ENCODE assay signal across 16 cellular contexts in the genomic region with DNA sequence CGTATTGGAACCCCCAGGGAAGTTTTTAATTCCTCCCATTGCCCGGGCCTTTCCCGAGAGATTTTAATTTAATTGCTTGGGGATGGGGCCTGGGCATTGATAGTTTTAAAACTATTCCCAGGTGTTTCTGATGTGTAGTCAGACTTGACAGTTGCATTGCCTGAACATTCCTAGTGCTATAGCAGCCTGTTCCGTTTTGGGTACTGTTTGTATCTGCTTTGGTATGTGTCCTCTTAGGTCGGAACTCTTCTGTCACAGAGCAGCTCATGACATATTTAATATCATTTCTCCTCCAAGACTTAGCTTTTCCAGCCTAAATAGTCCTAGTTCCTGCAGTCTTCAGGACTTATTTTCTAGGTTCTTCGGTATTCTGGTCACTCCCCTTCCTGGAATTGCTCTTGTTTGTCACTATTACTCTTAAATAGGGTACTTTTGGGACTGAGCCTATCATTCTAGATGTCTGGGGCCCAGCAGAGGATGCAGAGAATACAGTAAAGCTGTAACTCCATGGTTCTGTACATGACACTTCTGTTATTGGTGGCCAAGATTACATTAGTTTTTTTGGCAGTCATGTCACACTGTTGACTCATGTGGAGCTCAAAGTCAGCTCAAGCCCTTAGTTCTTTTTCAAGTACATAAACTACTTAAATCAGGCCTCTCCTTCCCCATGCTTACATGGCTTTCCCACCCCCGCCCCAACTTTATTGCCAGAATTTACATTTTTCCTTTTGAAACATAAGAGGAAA.
A peak's percentile ranks its signal among the peaks of the same experiment; 100 is the strongest.
DNase-seq lines count a peak whose midpoint lies in the region; ATAC-seq and TF ChIP-seq lines count a peak whose summit lies in the region.
"Had no signal": no experiment of that assay in that cellular context is flagged by ENCODE, and none has a peak within 500 bp of the region (broad histone marks: within the 10 kb centered on the region; RNA-seq: fewer than 3 reads in every experiment).

No MANE protein-coding gene starts in this region.

- no peak overlapping the region for H3K4me3 ChIP-seq in breast epithelium
- H3K4me3 ChIP-seq: cardiac muscle cell, uterus had no signal

- H3K9me3 Mint-ChIP-seq in MCF 10A (ENCODE audit: unreplicated experiment): no peaks in the 10 kb centered on the region
- H3K9me3 Mint-ChIP-seq in stimulated activated naive B cell treated with anti-CD40 and anti-IgM and Interleukin-4, amounts not matched to agents 10 μg/mL and 1 μg/mL and 100 μg/mL, for 72 hours: peaks cover 6 to 14% of the 10 kb centered on the region in 2 donors
- peaks cover 3% of the 10 kb centered on the region for H3K9me3 Mint-ChIP-seq in natural killer cell treated with Interleukin-12 subunit alpha and Interleukin-12 subunit beta and Interleukin-15 and Interleukin-18, amount 100 ng/mL, for 72 hours

- no peak overlapping the region for H3K4me3 Mint-ChIP-seq in MCF 10A (ENCODE audit: unreplicated experiment)
- no peak overlapping the region for H3K4me3 Mint-ChIP-seq in stimulated activated naive B cell treated with anti-CD40 and anti-IgM and Interleukin-4, amounts not matched to agents 10 μg/mL and 1 μg/mL and 100 μg/mL, for 72 hours
- no peak overlapping the region for H3K4me3 Mint-ChIP-seq in natural killer cell treated with Interleukin-12 subunit alpha and Interleukin-12 subunit beta and Interleukin-15 and Interleukin-18, amount 100 ng/mL, for 72 hours
- H3K4me3 Mint-ChIP-seq: activated T-cell treated with anti-CD3 and anti-CD28 coated beads, Interleukin-2, amount 50 U/mL, for 24 hours had no signal

- H3K36me3 ChIP-seq in breast epithelium: no peaks in the 10 kb centered on the region
- H3K36me3 ChIP-seq: cardiac muscle cell, uterus had no signal

- BruUV-seq in MCF 10A (replicated peaks; lab: Mats Ljungman, UMichigan): no TSS peak

- no peak for TF ChIP-seq POLR2A in breast epithelium (IDR thresholded peaks at IDR 0.05)

- CTCF ChIA-PET in MCF 10A (lab: Yijun Ruan, JAX): interaction anchor here (0.6 to 1.3 kb wide), 2 partner anchors 41 to 49 kb away, joined by 3 to 6 read pairs; no protein-coding TSS in a partner anchor

- H3K27me3 Mint-ChIP-seq in MCF 10A (ENCODE audit: insufficient read depth, unreplicated experiment): no peaks in the 10 kb centered on the region
- no peaks in the 10 kb centered on the region for H3K27me3 Mint-ChIP-seq in stimulated activated naive B cell treated with anti-CD40 and anti-IgM and Interleukin-4, amounts not matched to agents 10 μg/mL and 1 μg/mL and 100 μg/mL, for 72 hours
- no peaks in the 10 kb centered on the region for H3K27me3 Mint-ChIP-seq in natural killer cell treated with Interleukin-12 subunit alpha and Interleukin-12 subunit beta and Interleukin-15 and Interleukin-18, amount 100 ng/mL, for 72 hours
- H3K27me3 Mint-ChIP-seq: activated T-cell treated with anti-CD3 and anti-CD28 coated beads, Interleukin-2, amount 50 U/mL, for 24 hours had no signal

- no peaks in the 10 kb centered on the region for H3K27me3 ChIP-seq in breast epithelium
- H3K27me3 ChIP-seq: cardiac muscle cell, uterus had no signal

- ATAC-seq in left ventricle myocardium superior: peak; percentile 87
- ATAC-seq in stimulated activated naive B cell treated with anti-CD40 and anti-IgM and Interleukin-4, amounts not matched to agents 10 μg/mL and 1 μg/mL and 100 μg/mL, for 72 hours (replicated peaks): no peak
- no peak for ATAC-seq in natural killer cell treated with Interleukin-12 subunit alpha and Interleukin-12 subunit beta and Interleukin-15 and Interleukin-18, amount 100 ng/mL, for 72 hours

- intact Hi-C loops in MCF 10A (cut with micrococcal nuclease): no loop called here
- intact Hi-C loops in breast epithelium (cut with DNase I; ENCODE audit: low total_unique reads): no loop called here
- intact Hi-C loops in left ventricle myocardium superior (cut with micrococcal nuclease): no loop called here

- H3K27ac ChIP-seq in breast epithelium: no peak overlapping the region
- H3K27ac ChIP-seq: uterus had no signal

- peaks cover 15% of the 10 kb centered on the region for H3K4me1 Mint-ChIP-seq in MCF 10A (ENCODE audit: insufficient read depth, unreplicated experiment)
- peaks cover 10 to 48% of the 10 kb centered on the region in 2 donors for H3K4me1 Mint-ChIP-seq in stimulated activated naive B cell treated with anti-CD40 and anti-IgM and Interleukin-4, amounts not matched to agents 10 μg/mL and 1 μg/mL and 100 μg/mL, for 72 hours
- H3K4me1 Mint-ChIP-seq in natural killer cell treated with Interleukin-12 subunit alpha and Interleukin-12 subunit beta and Interleukin-15 and Interleukin-18, amount 100 ng/mL, for 72 hours (ENCODE audit: low read depth in 2 of 2): peaks cover 26 to 31% of the 10 kb centered on the region in 2 donors

- POLR2A ChIA-PET in MCF 10A (lab: Yijun Ruan, JAX): interaction anchor here (1.0 kb wide), 1 partner anchor 20 kb away, joined by 4 read pairs; no protein-coding TSS in a partner anchor

- H3K4me1 ChIP-seq in breast epithelium: no peaks in the 10 kb centered on the region
- H3K4me1 ChIP-seq: uterus had no signal

- peaks cover 6% of the 10 kb centered on the region for H3K36me3 Mint-ChIP-seq in MCF 10A (ENCODE audit: insufficient read depth, unreplicated experiment)
- peaks cover 40 to 42% of the 10 kb centered on the region in 2 donors for H3K36me3 Mint-ChIP-seq in stimulated activated naive B cell treated with anti-CD40 and anti-IgM and Interleukin-4, amounts not matched to agents 10 μg/mL and 1 μg/mL and 100 μg/mL, for 72 hours
- peaks cover 5% of the 10 kb centered on the region for H3K36me3 Mint-ChIP-seq in natural killer cell treated with Interleukin-12 subunit alpha and Interleukin-12 subunit beta and Interleukin-15 and Interleukin-18, amount 100 ng/mL, for 72 hours

- DNase-seq in MCF 10A (ENCODE audit: unreplicated experiment): peak; percentile 39
- no peak for DNase-seq in breast epithelium (ENCODE audit: low spot score in 2 of 2)
- peak; percentile 57 for DNase-seq in astrocyte of the hippocampus (ENCODE audit: low read depth, low spot score)
- DNase-seq in left ventricle myocardium superior: no peak
- DNase-seq in stimulated activated naive B cell treated with anti-CD40 and anti-IgM and Interleukin-4, amounts not matched to agents 10 μg/mL and 1 μg/mL and 100 μg/mL, for 72 hours: no peak
- no peak for DNase-seq in NCI-H524 (lab: John Stamatoyannopoulos, UW)
- DNase-seq in natural killer cell treated with Interleukin-12 subunit alpha and Interleukin-12 subunit beta and Interleukin-15 and Interleukin-18, amount 100 ng/mL, for 72 hours (ENCODE audit: low spot score): no peak
- no peak for DNase-seq in SW480 (ENCODE audit: low spot score)
- DNase-seq: activated CD4-positive, alpha-beta T cell treated with anti-CD3 and anti-CD28 coated beads for 1 hour; activated T-cell treated with anti-CD3 and anti-CD28 coated beads, Interleukin-2, amount 50 U/mL, for 24 hours; DMS153; mammary epithelial cell; NCI-H2081; occipital lobe; uterus had no signal

- no peak for TF ChIP-seq CTCF in MCF 10A (IDR thresholded peaks at IDR 0.05; ENCODE audit: unreplicated experiment)
- no peak for TF ChIP-seq CTCF in breast epithelium (IDR thresholded peaks at IDR 0.05)

- no peaks in the 10 kb centered on the region for H3K9me3 ChIP-seq in breast epithelium
- H3K9me3 ChIP-seq: uterus had no signal

- H3K27ac Mint-ChIP-seq in MCF 10A (ENCODE audit: low read depth, unreplicated experiment): peak overlapping the region; percentile 65
- H3K27ac Mint-ChIP-seq in stimulated activated naive B cell treated with anti-CD40 and anti-IgM and Interleukin-4, amounts not matched to agents 10 μg/mL and 1 μg/mL and 100 μg/mL, for 72 hours: peak overlapping the region; percentile 20
- no peak overlapping the region for H3K27ac Mint-ChIP-seq in natural killer cell treated with Interleukin-12 subunit alpha and Interleukin-12 subunit beta and Interleukin-15 and Interleukin-18, amount 100 ng/mL, for 72 hours
- H3K27ac Mint-ChIP-seq: activated T-cell treated with anti-CD3 and anti-CD28 coated beads, Interleukin-2, amount 50 U/mL, for 24 hours had no signal

Comparison
In these comparisons a context has a peak if more than half of its experiments do, and no peak if none do; other contexts are left out.
1. DNase-seq: peak in MCF 10A (single experiment) and astrocyte of the hippocampus (single experiment); none in breast epithelium (0 of 2), left ventricle myocardium superior (single experiment), stimulated activated naive B cell treated with anti-CD40 and anti-IgM and Interleukin-4, amounts not matched to agents 10 μg/mL and 1 μg/mL and 100 μg/mL, for 72 hours (single experiment), NCI-H524 (0 of 2), natural killer cell treated with Interleukin-12 subunit alpha and Interleukin-12 subunit beta and Interleukin-15 and Interleukin-18, amount 100 ng/mL, for 72 hours (single experiment) and SW480 (single experiment).
2. H3K27ac Mint-ChIP-seq: peak in MCF 10A (single experiment) and stimulated activated naive B cell treated with anti-CD40 and anti-IgM and Interleukin-4, amounts not matched to agents 10 μg/mL and 1 μg/mL and 100 μg/mL, for 72 hours (single experiment); none in natural killer cell treated with Interleukin-12 subunit alpha and Interleukin-12 subunit beta and Interleukin-15 and Interleukin-18, amount 100 ng/mL, for 72 hours (0 of 2).